In the genomic region with DNA sequence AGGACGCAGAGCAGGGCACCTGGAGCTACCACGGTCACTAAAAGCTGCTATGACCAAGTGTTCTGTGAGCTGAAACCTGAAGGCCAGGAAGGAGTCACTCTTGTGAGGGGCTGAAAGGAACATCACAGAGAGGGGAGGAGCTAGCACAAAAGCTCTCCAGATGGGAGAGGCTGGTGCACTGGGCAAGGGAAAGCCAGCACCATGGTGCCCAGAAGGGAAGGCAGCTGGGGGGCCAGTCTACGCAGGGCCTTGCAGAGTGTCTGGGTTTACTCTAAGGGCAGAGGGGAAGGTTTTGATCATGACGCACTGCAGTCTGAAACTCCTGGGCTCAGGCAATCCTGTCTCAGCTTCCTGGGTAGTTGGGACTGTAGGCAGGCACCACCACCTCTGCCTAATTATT, we compare ENCODE assay signal across 1 cellular context.
TF ChIP-seq lines count a peak whose summit lies in the region.

No MANE protein-coding gene starts in this region.

TF ChIP-seq in K562, 482 proteins besides CTCF, POLR2A, EP300 and RAD21:
- TF ChIP-seq, protein P1, sequence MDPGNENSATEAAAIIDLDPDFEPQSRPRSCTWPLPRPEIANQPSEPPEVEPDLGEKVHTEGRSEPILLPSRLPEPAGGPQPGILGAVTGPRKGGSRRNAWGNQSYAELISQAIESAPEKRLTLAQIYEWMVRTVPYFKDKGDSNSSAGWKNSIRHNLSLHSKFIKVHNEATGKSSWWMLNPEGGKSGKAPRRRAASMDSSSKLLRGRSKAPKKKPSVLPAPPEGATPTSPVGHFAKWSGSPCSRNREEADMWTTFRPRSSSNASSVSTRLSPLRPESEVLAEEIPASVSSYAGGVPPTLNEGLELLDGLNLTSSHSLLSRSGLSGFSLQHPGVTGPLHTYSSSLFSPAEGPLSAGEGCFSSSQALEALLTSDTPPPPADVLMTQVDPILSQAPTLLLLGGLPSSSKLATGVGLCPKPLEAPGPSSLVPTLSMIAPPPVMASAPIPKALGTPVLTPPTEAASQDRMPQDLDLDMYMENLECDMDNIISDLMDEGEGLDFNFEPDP (CRISPR knock-in tag; IDR thresholded peaks at IDR 0.05) = no peak
- no peak for TF ChIP-seq SMAD1 (IDR thresholded peaks at IDR 0.05; ENCODE audit: low read depth, low read length, partially characterized antibody)
- TF ChIP-seq, protein P2, sequence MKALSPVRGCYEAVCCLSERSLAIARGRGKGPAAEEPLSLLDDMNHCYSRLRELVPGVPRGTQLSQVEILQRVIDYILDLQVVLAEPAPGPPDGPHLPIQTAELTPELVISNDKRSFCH (CRISPR knock-in tag; IDR thresholded peaks at IDR 0.05) = no peak
- TF ChIP-seq, protein P2 (tag; IDR thresholded peaks at IDR 0.05) = no peak
- TF ChIP-seq MYC (IDR thresholded peaks at IDR 0.05; ENCODE audit: low read depth, low read length) = no peak
- no peak for TF ChIP-seq MYC (CRISPR knock-in tag; IDR thresholded peaks at IDR 0.05; ENCODE audit: borderline replicate concordance, low read depth)
- TF ChIP-seq MEF2D (tag; conservative IDR thresholded peaks at IDR 0.05; ENCODE audit: low read depth) = no peak
- TF ChIP-seq, protein P3, sequence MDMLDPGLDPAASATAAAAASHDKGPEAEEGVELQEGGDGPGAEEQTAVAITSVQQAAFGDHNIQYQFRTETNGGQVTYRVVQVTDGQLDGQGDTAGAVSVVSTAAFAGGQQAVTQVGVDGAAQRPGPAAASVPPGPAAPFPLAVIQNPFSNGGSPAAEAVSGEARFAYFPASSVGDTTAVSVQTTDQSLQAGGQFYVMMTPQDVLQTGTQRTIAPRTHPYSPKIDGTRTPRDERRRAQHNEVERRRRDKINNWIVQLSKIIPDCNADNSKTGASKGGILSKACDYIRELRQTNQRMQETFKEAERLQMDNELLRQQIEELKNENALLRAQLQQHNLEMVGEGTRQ (CRISPR knock-in tag; IDR thresholded peaks at IDR 0.05) = no peak
- no peak for TF ChIP-seq MEF2A (IDR thresholded peaks at IDR 0.05; ENCODE audit: control insufficient read depth, low read depth, low read length)
- no peak for TF ChIP-seq HDAC6 (IDR thresholded peaks at IDR 0.05; ENCODE audit: low read depth, low read length)
- no peak for TF ChIP-seq GATAD2B (IDR thresholded peaks at IDR 0.05; ENCODE audit: borderline replicate concordance)
- TF ChIP-seq, protein P4, sequence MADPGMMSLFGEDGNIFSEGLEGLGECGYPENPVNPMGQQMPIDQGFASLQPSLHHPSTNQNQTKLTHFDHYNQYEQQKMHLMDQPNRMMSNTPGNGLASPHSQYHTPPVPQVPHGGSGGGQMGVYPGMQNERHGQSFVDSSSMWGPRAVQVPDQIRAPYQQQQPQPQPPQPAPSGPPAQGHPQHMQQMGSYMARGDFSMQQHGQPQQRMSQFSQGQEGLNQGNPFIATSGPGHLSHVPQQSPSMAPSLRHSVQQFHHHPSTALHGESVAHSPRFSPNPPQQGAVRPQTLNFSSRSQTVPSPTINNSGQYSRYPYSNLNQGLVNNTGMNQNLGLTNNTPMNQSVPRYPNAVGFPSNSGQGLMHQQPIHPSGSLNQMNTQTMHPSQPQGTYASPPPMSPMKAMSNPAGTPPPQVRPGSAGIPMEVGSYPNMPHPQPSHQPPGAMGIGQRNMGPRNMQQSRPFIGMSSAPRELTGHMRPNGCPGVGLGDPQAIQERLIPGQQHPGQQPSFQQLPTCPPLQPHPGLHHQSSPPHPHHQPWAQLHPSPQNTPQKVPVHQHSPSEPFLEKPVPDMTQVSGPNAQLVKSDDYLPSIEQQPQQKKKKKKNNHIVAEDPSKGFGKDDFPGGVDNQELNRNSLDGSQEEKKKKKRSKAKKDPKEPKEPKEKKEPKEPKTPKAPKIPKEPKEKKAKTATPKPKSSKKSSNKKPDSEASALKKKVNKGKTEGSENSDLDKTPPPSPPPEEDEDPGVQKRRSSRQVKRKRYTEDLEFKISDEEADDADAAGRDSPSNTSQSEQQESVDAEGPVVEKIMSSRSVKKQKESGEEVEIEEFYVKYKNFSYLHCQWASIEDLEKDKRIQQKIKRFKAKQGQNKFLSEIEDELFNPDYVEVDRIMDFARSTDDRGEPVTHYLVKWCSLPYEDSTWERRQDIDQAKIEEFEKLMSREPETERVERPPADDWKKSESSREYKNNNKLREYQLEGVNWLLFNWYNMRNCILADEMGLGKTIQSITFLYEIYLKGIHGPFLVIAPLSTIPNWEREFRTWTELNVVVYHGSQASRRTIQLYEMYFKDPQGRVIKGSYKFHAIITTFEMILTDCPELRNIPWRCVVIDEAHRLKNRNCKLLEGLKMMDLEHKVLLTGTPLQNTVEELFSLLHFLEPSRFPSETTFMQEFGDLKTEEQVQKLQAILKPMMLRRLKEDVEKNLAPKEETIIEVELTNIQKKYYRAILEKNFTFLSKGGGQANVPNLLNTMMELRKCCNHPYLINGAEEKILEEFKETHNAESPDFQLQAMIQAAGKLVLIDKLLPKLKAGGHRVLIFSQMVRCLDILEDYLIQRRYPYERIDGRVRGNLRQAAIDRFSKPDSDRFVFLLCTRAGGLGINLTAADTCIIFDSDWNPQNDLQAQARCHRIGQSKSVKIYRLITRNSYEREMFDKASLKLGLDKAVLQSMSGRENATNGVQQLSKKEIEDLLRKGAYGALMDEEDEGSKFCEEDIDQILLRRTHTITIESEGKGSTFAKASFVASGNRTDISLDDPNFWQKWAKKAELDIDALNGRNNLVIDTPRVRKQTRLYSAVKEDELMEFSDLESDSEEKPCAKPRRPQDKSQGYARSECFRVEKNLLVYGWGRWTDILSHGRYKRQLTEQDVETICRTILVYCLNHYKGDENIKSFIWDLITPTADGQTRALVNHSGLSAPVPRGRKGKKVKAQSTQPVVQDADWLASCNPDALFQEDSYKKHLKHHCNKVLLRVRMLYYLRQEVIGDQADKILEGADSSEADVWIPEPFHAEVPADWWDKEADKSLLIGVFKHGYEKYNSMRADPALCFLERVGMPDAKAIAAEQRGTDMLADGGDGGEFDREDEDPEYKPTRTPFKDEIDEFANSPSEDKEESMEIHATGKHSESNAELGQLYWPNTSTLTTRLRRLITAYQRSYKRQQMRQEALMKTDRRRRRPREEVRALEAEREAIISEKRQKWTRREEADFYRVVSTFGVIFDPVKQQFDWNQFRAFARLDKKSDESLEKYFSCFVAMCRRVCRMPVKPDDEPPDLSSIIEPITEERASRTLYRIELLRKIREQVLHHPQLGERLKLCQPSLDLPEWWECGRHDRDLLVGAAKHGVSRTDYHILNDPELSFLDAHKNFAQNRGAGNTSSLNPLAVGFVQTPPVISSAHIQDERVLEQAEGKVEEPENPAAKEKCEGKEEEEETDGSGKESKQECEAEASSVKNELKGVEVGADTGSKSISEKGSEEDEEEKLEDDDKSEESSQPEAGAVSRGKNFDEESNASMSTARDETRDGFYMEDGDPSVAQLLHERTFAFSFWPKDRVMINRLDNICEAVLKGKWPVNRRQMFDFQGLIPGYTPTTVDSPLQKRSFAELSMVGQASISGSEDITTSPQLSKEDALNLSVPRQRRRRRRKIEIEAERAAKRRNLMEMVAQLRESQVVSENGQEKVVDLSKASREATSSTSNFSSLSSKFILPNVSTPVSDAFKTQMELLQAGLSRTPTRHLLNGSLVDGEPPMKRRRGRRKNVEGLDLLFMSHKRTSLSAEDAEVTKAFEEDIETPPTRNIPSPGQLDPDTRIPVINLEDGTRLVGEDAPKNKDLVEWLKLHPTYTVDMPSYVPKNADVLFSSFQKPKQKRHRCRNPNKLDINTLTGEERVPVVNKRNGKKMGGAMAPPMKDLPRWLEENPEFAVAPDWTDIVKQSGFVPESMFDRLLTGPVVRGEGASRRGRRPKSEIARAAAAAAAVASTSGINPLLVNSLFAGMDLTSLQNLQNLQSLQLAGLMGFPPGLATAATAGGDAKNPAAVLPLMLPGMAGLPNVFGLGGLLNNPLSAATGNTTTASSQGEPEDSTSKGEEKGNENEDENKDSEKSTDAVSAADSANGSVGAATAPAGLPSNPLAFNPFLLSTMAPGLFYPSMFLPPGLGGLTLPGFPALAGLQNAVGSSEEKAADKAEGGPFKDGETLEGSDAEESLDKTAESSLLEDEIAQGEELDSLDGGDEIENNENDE (IDR thresholded peaks at IDR 0.05; ENCODE audit: low read depth, low read length) = no peak
- TF ChIP-seq, protein P5, sequence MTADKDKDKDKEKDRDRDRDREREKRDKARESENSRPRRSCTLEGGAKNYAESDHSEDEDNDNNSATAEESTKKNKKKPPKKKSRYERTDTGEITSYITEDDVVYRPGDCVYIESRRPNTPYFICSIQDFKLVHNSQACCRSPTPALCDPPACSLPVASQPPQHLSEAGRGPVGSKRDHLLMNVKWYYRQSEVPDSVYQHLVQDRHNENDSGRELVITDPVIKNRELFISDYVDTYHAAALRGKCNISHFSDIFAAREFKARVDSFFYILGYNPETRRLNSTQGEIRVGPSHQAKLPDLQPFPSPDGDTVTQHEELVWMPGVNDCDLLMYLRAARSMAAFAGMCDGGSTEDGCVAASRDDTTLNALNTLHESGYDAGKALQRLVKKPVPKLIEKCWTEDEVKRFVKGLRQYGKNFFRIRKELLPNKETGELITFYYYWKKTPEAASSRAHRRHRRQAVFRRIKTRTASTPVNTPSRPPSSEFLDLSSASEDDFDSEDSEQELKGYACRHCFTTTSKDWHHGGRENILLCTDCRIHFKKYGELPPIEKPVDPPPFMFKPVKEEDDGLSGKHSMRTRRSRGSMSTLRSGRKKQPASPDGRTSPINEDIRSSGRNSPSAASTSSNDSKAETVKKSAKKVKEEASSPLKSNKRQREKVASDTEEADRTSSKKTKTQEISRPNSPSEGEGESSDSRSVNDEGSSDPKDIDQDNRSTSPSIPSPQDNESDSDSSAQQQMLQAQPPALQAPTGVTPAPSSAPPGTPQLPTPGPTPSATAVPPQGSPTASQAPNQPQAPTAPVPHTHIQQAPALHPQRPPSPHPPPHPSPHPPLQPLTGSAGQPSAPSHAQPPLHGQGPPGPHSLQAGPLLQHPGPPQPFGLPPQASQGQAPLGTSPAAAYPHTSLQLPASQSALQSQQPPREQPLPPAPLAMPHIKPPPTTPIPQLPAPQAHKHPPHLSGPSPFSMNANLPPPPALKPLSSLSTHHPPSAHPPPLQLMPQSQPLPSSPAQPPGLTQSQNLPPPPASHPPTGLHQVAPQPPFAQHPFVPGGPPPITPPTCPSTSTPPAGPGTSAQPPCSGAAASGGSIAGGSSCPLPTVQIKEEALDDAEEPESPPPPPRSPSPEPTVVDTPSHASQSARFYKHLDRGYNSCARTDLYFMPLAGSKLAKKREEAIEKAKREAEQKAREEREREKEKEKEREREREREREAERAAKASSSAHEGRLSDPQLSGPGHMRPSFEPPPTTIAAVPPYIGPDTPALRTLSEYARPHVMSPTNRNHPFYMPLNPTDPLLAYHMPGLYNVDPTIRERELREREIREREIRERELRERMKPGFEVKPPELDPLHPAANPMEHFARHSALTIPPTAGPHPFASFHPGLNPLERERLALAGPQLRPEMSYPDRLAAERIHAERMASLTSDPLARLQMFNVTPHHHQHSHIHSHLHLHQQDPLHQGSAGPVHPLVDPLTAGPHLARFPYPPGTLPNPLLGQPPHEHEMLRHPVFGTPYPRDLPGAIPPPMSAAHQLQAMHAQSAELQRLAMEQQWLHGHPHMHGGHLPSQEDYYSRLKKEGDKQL (CRISPR knock-in tag; IDR thresholded peaks at IDR 0.05; ENCODE audit: borderline replicate concordance) = no peak
- no peak for TF ChIP-seq DACH1 (IDR thresholded peaks at IDR 0.05; ENCODE audit: partially characterized antibody)
- no peak for TF ChIP-seq CHD4 (IDR thresholded peaks at IDR 0.05; ENCODE audit: insufficient read depth, insufficient replicate concordance, low read depth, low read length, poor library complexity, severe bottlenecking)
- TF ChIP-seq SMARCE1 (IDR thresholded peaks at IDR 0.05) = no peak
- TF ChIP-seq PPARD (CRISPR knock-in tag; IDR thresholded peaks at IDR 0.05) = no peak
